Comparison of ENCODE assay signal across 15 cellular contexts in genomic region chr2:172173307-172173706, GRCh38.
DNase-seq lines count a peak whose midpoint lies in the region; ATAC-seq and TF ChIP-seq lines count a peak whose summit lies in the region.
"Had no signal": no experiment of that assay in that cellular context is flagged by ENCODE, and none has a peak within 500 bp of the region (broad histone marks: within the 10 kb centered on the region; RNA-seq: fewer than 3 reads in every experiment).

No MANE protein-coding gene starts in this region.

- H3K4me1 ChIP-seq in GM23338 (ENCODE audit: insufficient read depth) (peaks cover 14% of the 10 kb centered on the region), lower lobe of right lung (peaks cover 12% of the 10 kb centered on the region)
- H3K4me1 ChIP-seq: testis had no signal

- H3K27me3 Mint-ChIP-seq in CD14-positive monocyte (ENCODE audit: low read depth in 3 of 3) (peaks cover 0 to 7% (median 3%) of the 10 kb centered on the region in 3 donors), GM23338 (ENCODE audit: insufficient read depth, low read depth, poor library complexity) (peaks cover 10% of the 10 kb centered on the region)
- H3K27me3 Mint-ChIP-seq in activated naive CD8-positive, alpha-beta T cell treated with anti-CD3 and anti-CD28 coated beads for 36 hours = peaks cover 4% of the 10 kb centered on the region

- intact Hi-C loops in CD14-positive monocyte (cut with micrococcal nuclease) (loop anchor here (2.0 to 10.0 kb wide), 3 partner anchors 54 to 531 kb away; no protein-coding TSS in a partner anchor), lower lobe of right lung (cut with DNase I) (loop anchor here (10.0 kb wide), 1 partner anchor 291 kb away; no protein-coding TSS in a partner anchor)

- H3K4me2 ChIP-seq in GM23338 = peak overlapping the region; percentile 87

- H3K27ac ChIP-seq in GM23338 (ENCODE audit: low read depth) = no peak overlapping the region
- H3K27ac ChIP-seq in lower lobe of right lung = no peak overlapping the region
- H3K27ac ChIP-seq: ascending aorta, right atrium auricular region had no signal

- DNase-seq in CD14-positive monocyte (ENCODE audit: low spot score) (no peak), GM23338 (ENCODE audit: low spot score) (peak; percentile 61), lower lobe of right lung (no peak), kidney tubule cell (ENCODE audit: low spot score) (no peak), NCI-H1436 (lab: John Stamatoyannopoulos, UW) (no peak)
- DNase-seq in activated naive CD8-positive, alpha-beta T cell treated with anti-CD3 and anti-CD28 coated beads for 36 hours = no peak
- DNase-seq: COR-L47; NCI-H146; NK-92 treated with Interleukin-12 subunit alpha and Interleukin-12 subunit beta, amount 100 ng/mL, for 24 hours; testis had no signal

- peaks cover 0 to 3% (median 0%) of the 10 kb centered on the region in 7 donors for H3K9me3 Mint-ChIP-seq in CD14-positive monocyte
- peaks cover 5% of the 10 kb centered on the region; the same call in 2 of the 3 replicates for H3K9me3 Mint-ChIP-seq in GM23338
- peaks cover 5% of the 10 kb centered on the region for H3K9me3 Mint-ChIP-seq in activated naive CD8-positive, alpha-beta T cell treated with anti-CD3 and anti-CD28 coated beads for 36 hours

- H3K4me3 Mint-ChIP-seq in CD14-positive monocyte = peak overlapping the region; percentile 76 to 78
- peak overlapping the region; percentile 63 for H3K4me3 Mint-ChIP-seq in GM23338
- H3K4me3 Mint-ChIP-seq in activated naive CD8-positive, alpha-beta T cell treated with anti-CD3 and anti-CD28 coated beads for 36 hours = peak overlapping the region; percentile 62

- no peak overlapping the region; the same call in 1 of the 2 replicates for H2AFZ ChIP-seq in GM23338

- ATAC-seq in GM23338 = peak; percentile 53
- ATAC-seq in lower lobe of right lung = no peak
- no peak for ATAC-seq in GM21576 (IDR thresholded peaks at IDR 0.05; ENCODE audit: unreplicated experiment)
- no peak for ATAC-seq in HG02642 (IDR thresholded peaks at IDR 0.05; ENCODE audit: poor library complexity, unreplicated experiment)

- no peaks in the 10 kb centered on the region for H3F3A ChIP-seq in GM23338 (replicated peaks; ENCODE audit: low read depth)

- TF ChIP-seq CTCF in CD14-positive monocyte (IDR thresholded peaks at IDR 0.05) = no peak
- no peak for TF ChIP-seq CTCF in GM23338 (conservative IDR thresholded peaks at IDR 0.05; ENCODE audit: low read depth in 2 of 2)
- TF ChIP-seq CTCF in lower lobe of right lung (IDR thresholded peaks at IDR 0.05) = no peak

- no peaks in the 10 kb centered on the region for H3K79me2 ChIP-seq in GM23338 (replicated peaks; ENCODE audit: insufficient read depth)

- H3K4me3 ChIP-seq in GM23338 = peak overlapping the region; percentile 64
- peak overlapping the region; percentile 62 for H3K4me3 ChIP-seq in lower lobe of right lung

- H3K27ac Mint-ChIP-seq in CD14-positive monocyte (no peak overlapping the region), GM23338 (no peak overlapping the region)
- H3K27ac Mint-ChIP-seq in activated naive CD8-positive, alpha-beta T cell treated with anti-CD3 and anti-CD28 coated beads for 36 hours = no peak overlapping the region

- H3K36me3 ChIP-seq in GM23338 (ENCODE audit: insufficient read depth) (no peaks in the 10 kb centered on the region), lower lobe of right lung (no peaks in the 10 kb centered on the region)
- H3K36me3 ChIP-seq: ascending aorta, heart left ventricle, right atrium auricular region had no signal

- 0 out of 2 replicates have a peak, but pooled peaks cover 5% of the 10 kb centered on the region for H3K9me2 ChIP-seq in GM23338 (ENCODE audit: insufficient read depth)

- no peaks in the 10 kb centered on the region for H4K20me1 ChIP-seq in GM23338 (replicated peaks; ENCODE audit: insufficient read depth)

- no peaks in the 10 kb centered on the region for H3K36me3 Mint-ChIP-seq in CD14-positive monocyte
- no peaks in the 10 kb centered on the region for H3K36me3 Mint-ChIP-seq in GM23338 (ENCODE audit: low read depth)
- no peaks in the 10 kb centered on the region for H3K36me3 Mint-ChIP-seq in activated naive CD8-positive, alpha-beta T cell treated with anti-CD3 and anti-CD28 coated beads for 36 hours

- H3K27me3 ChIP-seq in GM23338 (ENCODE audit: insufficient read depth) (peaks cover 4% of the 10 kb centered on the region; the same call in 1 of the 2 replicates), lower lobe of right lung (ENCODE audit: low read depth) (peaks cover 11% of the 10 kb centered on the region)
- H3K27me3 ChIP-seq: ascending aorta, testis had no signal

- peaks cover 19% of the 10 kb centered on the region for H3K4me1 Mint-ChIP-seq in CD14-positive monocyte
- H3K4me1 Mint-ChIP-seq in GM23338 = peaks cover 18% of the 10 kb centered on the region
- peaks cover 2% of the 10 kb centered on the region for H3K4me1 Mint-ChIP-seq in activated naive CD8-positive, alpha-beta T cell treated with anti-CD3 and anti-CD28 coated beads for 36 hours

- H3K9me3 ChIP-seq in lower lobe of right lung = no peaks in the 10 kb centered on the region
- H3K9me3 ChIP-seq: ascending aorta, heart left ventricle, testis had no signal

TF ChIP-seq in GM23338, 12 proteins besides CTCF, POLR2A, EP300 and RAD21 (continues in another document):
- TF ChIP-seq JUNB (IDR thresholded peaks at IDR 0.05; ENCODE audit: unreplicated experiment) (no peak), ZNF114 (CRISPR knock-in tag; IDR thresholded peaks at IDR 0.05) (no peak), NANOG (IDR thresholded peaks at IDR 0.05; ENCODE audit: borderline replicate concordance) (no peak), REST (IDR thresholded peaks at IDR 0.05; ENCODE audit: unreplicated experiment) (no peak), STAT1 (IDR thresholded peaks at IDR 0.05; ENCODE audit: unreplicated experiment) (no peak), POLR2AphosphoS5 (IDR thresholded peaks at IDR 0.05; ENCODE audit: low read depth) (no peak), ZNF331 (CRISPR knock-in tag; IDR thresholded peaks at IDR 0.05; ENCODE audit: low read depth) (no peak), ETS1 (IDR thresholded peaks at IDR 0.05) (no peak), EZH2 (IDR thresholded peaks at IDR 0.05; ENCODE audit: low read depth, unreplicated experiment) (no peak), CREB1 (CRISPR knock-in tag; IDR thresholded peaks at IDR 0.05; ENCODE audit: low read depth) (no peak)
